Comparison of ENCODE assay signal across 11 cellular contexts in genomic region chr19:50657222-50657669, GRCh38. TPM values are rescaled to one million over a fixed set of nuclear protein-coding genes. Genes with fewer than 3 reads are reported as not detected.
A peak's percentile ranks its signal among the peaks of the same experiment; 100 is the strongest.
DNase-seq lines count a peak whose midpoint lies in the region; ATAC-seq, FAIRE-seq and TF ChIP-seq lines count a peak whose summit lies in the region.
"Had no signal": no experiment of that assay in that cellular context is flagged by ENCODE, and none has a peak within 500 bp of the region (broad histone marks: within the 10 kb centered on the region; RNA-seq: fewer than 3 reads in every experiment).

No MANE protein-coding gene starts in this region.

- H3K4me3 ChIP-seq in HUES6 (ENCODE audit: low read depth, low read length) (peak overlapping the region; percentile 85), kidney (ENCODE audit: low read length in 2 of 2) (no peak overlapping the region)

- TF ChIP-seq CTCF in nephron progenitor cell (IDR thresholded peaks at IDR 0.05): no peak
- TF ChIP-seq CTCF in kidney (IDR thresholded peaks at IDR 0.05; ENCODE audit: borderline replicate concordance, extremely low read depth, insufficient read depth): no peak

- peaks cover 22% of the 10 kb centered on the region for H3K27me3 ChIP-seq in HUES6 (ENCODE audit: control insufficient read depth, insufficient read depth, low read length)

- intact Hi-C loops in kidney (cut with DNase I): no loop called here

- no peak for ATAC-seq in HG02885 (IDR thresholded peaks at IDR 0.05; ENCODE audit: poor library complexity, unreplicated experiment)

- H3K9ac ChIP-seq in HUES6 (ENCODE audit: low read length) (peak overlapping the region; percentile 73), kidney (ENCODE audit: low read length in 2 of 2) (no peak overlapping the region)

- DNase-seq in CD1c-positive myeloid dendritic cell (ENCODE audit: extremely low spot score): peak; percentile 29
- DNase-seq in caudate nucleus (lab: John Stamatoyannopoulos, UW): no peak
- no peak for DNase-seq in nephron progenitor cell
- DNase-seq in T-helper 1 cell: no peak
- DNase-seq in kidney: no peak
- no peak for DNase-seq in COR-L47 (lab: John Stamatoyannopoulos, UW)

- H3K36me3 Mint-ChIP-seq in nephron progenitor cell (ENCODE audit: low read depth): no peaks in the 10 kb centered on the region

- peaks cover 57% of the 10 kb centered on the region for H3K27me3 Mint-ChIP-seq in nephron progenitor cell (ENCODE audit: low read depth, poor library complexity)

- H3K4me1 Mint-ChIP-seq in nephron progenitor cell: peaks cover 61% of the 10 kb centered on the region

- H3K27ac Mint-ChIP-seq in nephron progenitor cell: no peak overlapping the region

- peak overlapping the region; percentile 95 for H3K4me3 Mint-ChIP-seq in nephron progenitor cell

- FAIRE-seq in kidney (lab: Jason Lieb, UNC): no peak

- H3K9me3 ChIP-seq in HUES6 (ENCODE audit: control insufficient read depth, insufficient read depth, low read depth, low read length): peaks cover 5% of the 10 kb centered on the region; the same call in 1 of the 2 replicates
- no peaks in the 10 kb centered on the region for H3K9me3 ChIP-seq in kidney (ENCODE audit: control insufficient read depth in 1 of 2, low read length in 2 of 2)

- H3K36me3 ChIP-seq in HUES6 (ENCODE audit: control insufficient read depth, insufficient read depth, low read length) (no peaks in the 10 kb centered on the region), kidney (ENCODE audit: control insufficient read depth in 1 of 2, insufficient read depth in 2 of 2, low read length in 2 of 2) (no peaks in the 10 kb centered on the region)
- H3K36me3 ChIP-seq: sigmoid colon had no signal

- H3K27ac ChIP-seq in HUES6 (ENCODE audit: low read depth, low read length): no peak overlapping the region
- H3K27ac ChIP-seq in caudate nucleus (ENCODE audit: low read depth, low read length): peak overlapping the region; percentile 78
- H3K27ac ChIP-seq in kidney (ENCODE audit: low read depth in 2 of 2, low read length in 2 of 2): no peak overlapping the region
- H3K27ac ChIP-seq: HL-60, sigmoid colon had no signal

- H3K9me3 Mint-ChIP-seq in nephron progenitor cell: peaks cover 9% of the 10 kb centered on the region

- H3K4me1 ChIP-seq in HUES6 (ENCODE audit: control insufficient read depth, insufficient read depth, low read length) (peaks cover 8% of the 10 kb centered on the region), kidney (ENCODE audit: control insufficient read depth in 1 of 2, insufficient read depth in 1 of 2, low read depth in 1 of 2, low read length in 2 of 2) (peaks cover 0 to 2% of the 10 kb centered on the region in 2 donors)

RNA-seq across cellular contexts. Expression of gene C19orf81, which starts 8.0 kb away (rescaled TPM):
- total RNA-seq in kidney: 3.0 TPM
- polyA plus RNA-seq in kidney (ENCODE audit: insufficient read depth, low read depth, low replicate concordance): 1.6 TPM
- total RNA-seq: sigmoid colon, urinary bladder had no signal
- polyA plus RNA-seq: sigmoid colon had no signal

RNA-seq across cellular contexts. Expression of gene SYT3, which starts 17.6 kb away (rescaled TPM):
- total RNA-seq in kidney: 0.63 TPM
- polyA plus RNA-seq in kidney (ENCODE audit: insufficient read depth, low read depth, low replicate concordance): 0.54 TPM
